In genomic region chr11:111684259-111684658, GRCh38 we compare ENCODE assay signal across 20 cellular contexts.
"Had no signal": no experiment of that assay in that cellular context is flagged by ENCODE, and none has a peak within 500 bp of the region (broad histone marks: within the 10 kb centered on the region; RNA-seq: fewer than 3 reads in every experiment).

No MANE protein-coding gene starts in this region.

- DNase-seq: dorsolateral prefrontal cortex; effector CD4-positive, alpha-beta T cell; foreskin fibroblast; gastrocnemius medialis; heart left ventricle; kidney; left cardiac atrium; left lung; naive thymus-derived CD8-positive, alpha-beta T cell; nephron progenitor cell; nucleus accumbens; ovary; right lobe of liver; small intestine; stimulated activated CD4-positive, alpha-beta T cell treated with anti-CD3 and anti-CD28 coated beads, Interleukin-15, amount 100 ng/mL, for 24 hours; stimulated activated CD4-positive, alpha-beta T cell treated with anti-CD3 and anti-CD28 coated beads, Interleukin-2, amount 100 ng/mL, for 48 hours; stimulated activated naive B cell treated with anti-CD40 and anti-IgM and Interleukin-4, amounts not matched to agents 10 μg/mL and 1 μg/mL and 100 μg/mL, for 72 hours; thyroid gland had no signal

- H3K9me3 ChIP-seq: gastrocnemius medialis, heart left ventricle, left lung, ovary, right lobe of liver, thyroid gland had no signal

- ATAC-seq: gastrocnemius medialis; heart left ventricle; left cardiac atrium; left lung; naive thymus-derived CD8-positive, alpha-beta T cell; right lobe of liver; stimulated activated naive B cell treated with anti-CD40 and anti-IgM and Interleukin-4, amounts not matched to agents 10 μg/mL and 1 μg/mL and 100 μg/mL, for 72 hours had no signal

- H3K36me3 ChIP-seq: ovary had no signal

- H3K27ac ChIP-seq: heart left ventricle, hepatocyte, left lung, ovary, right lobe of liver, thyroid gland had no signal

- H3K27me3 Mint-ChIP-seq: naive thymus-derived CD8-positive, alpha-beta T cell; stimulated activated naive B cell treated with anti-CD40 and anti-IgM and Interleukin-4, amounts not matched to agents 10 μg/mL and 1 μg/mL and 100 μg/mL, for 72 hours; stimulated activated naive CD8-positive, alpha-beta T cell treated with anti-CD3 and anti-CD28 coated beads, Interleukin-15, Interleukin-2, amounts not matched to agents 100 ng/mL and 50 ng/mL, for 24 hours had no signal

- H3K27ac Mint-ChIP-seq: naive thymus-derived CD8-positive, alpha-beta T cell; nephron progenitor cell; stimulated activated naive B cell treated with anti-CD40 and anti-IgM and Interleukin-4, amounts not matched to agents 10 μg/mL and 1 μg/mL and 100 μg/mL, for 72 hours; stimulated activated naive CD8-positive, alpha-beta T cell treated with anti-CD3 and anti-CD28 coated beads, Interleukin-15, Interleukin-2, amounts not matched to agents 100 ng/mL and 50 ng/mL, for 24 hours had no signal

- H3K4me1 ChIP-seq: left lung, right lobe of liver, thyroid gland had no signal

- H3K4me3 ChIP-seq: dorsolateral prefrontal cortex, gastrocnemius medialis, heart left ventricle, hepatocyte, left lung, ovary, right lobe of liver, thyroid gland had no signal

- H3K4me1 Mint-ChIP-seq: nephron progenitor cell had no signal

- H3K4me3 Mint-ChIP-seq: naive thymus-derived CD8-positive, alpha-beta T cell; nephron progenitor cell; stimulated activated naive B cell treated with anti-CD40 and anti-IgM and Interleukin-4, amounts not matched to agents 10 μg/mL and 1 μg/mL and 100 μg/mL, for 72 hours; stimulated activated naive CD8-positive, alpha-beta T cell treated with anti-CD3 and anti-CD28 coated beads, Interleukin-15, Interleukin-2, amounts not matched to agents 100 ng/mL and 50 ng/mL, for 24 hours had no signal

- H3K9me3 Mint-ChIP-seq: naive thymus-derived CD8-positive, alpha-beta T cell; nephron progenitor cell; stimulated activated naive B cell treated with anti-CD40 and anti-IgM and Interleukin-4, amounts not matched to agents 10 μg/mL and 1 μg/mL and 100 μg/mL, for 72 hours; stimulated activated naive CD8-positive, alpha-beta T cell treated with anti-CD3 and anti-CD28 coated beads, Interleukin-15, Interleukin-2, amounts not matched to agents 100 ng/mL and 50 ng/mL, for 24 hours had no signal

- H3K27me3 ChIP-seq: dorsolateral prefrontal cortex, gastrocnemius medialis, heart left ventricle, hepatocyte, left lung, ovary, right lobe of liver, thyroid gland had no signal
